ENCODE assay signal across 23 cellular contexts in the genomic region with DNA sequence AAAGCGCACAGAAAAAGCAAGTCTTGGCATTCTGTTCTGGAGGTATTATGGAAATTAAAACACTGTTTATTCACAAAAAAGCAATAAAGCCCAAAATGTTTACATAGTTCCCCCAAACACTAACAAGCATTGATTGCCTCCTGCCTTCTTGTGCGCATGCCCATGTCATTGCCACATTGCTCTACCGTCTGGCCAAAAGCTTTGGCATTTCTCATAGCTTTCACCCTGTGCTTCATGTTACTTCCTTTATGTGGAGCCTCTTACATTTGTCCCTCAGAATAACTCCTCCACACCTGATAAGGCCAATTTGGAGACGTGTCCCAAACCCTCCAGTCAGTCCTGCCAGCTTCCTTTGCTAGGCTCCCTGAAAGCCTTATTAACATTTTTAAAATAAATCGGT.
"Had no signal": no experiment of that assay in that cellular context is flagged by ENCODE, and none has a peak within 500 bp of the region (broad histone marks: within the 10 kb centered on the region; RNA-seq: fewer than 3 reads in every experiment).

No MANE protein-coding gene starts in this region.

- DNase-seq: colonic mucosa; cortex of kidney; effector CD8-positive, alpha-beta T cell; effector memory CD8-positive, alpha-beta T cell; endodermal cell; erythroblast; esophagus squamous epithelium; foreskin fibroblast; foreskin melanocyte; gastrocnemius medialis; glutamatergic neuron; head of caudate nucleus; heart right ventricle; hippocampal formation; left cardiac atrium; left ventricle myocardium inferior; mammary epithelial cell; mucosa of descending colon; naive B cell had no signal

- ATAC-seq: effector memory CD8-positive, alpha-beta T cell; esophagus mucosa; gastrocnemius medialis; heart right ventricle; left cardiac atrium; mucosa of descending colon had no signal

- FAIRE-seq: endometrium, islet of Langerhans, keratinocyte had no signal
